1 cellular context compared by ENCODE assay signal in genomic region chr12:64864319-64864718, GRCh38.
TF ChIP-seq lines count a peak whose summit lies in the region.

No MANE protein-coding gene starts in this region.

TF ChIP-seq in H1, 55 proteins besides CTCF, POLR2A, EP300 and RAD21:
- TF ChIP-seq CTBP2 (IDR thresholded peaks at IDR 0.05; ENCODE audit: borderline replicate concordance, insufficient read depth, insufficient read length, low read length) (no peak), POU5F1 (IDR thresholded peaks at IDR 0.05; ENCODE audit: low read depth, low read length) (no peak), SP2 (IDR thresholded peaks at IDR 0.05; ENCODE audit: low read length) (no peak), SIX5 (IDR thresholded peaks at IDR 0.05; ENCODE audit: low read depth, low read length) (no peak), CBX5 (IDR thresholded peaks at IDR 0.05; ENCODE audit: low read depth, low read length) (no peak), PHF8 (conservative IDR thresholded peaks at IDR 0.05; ENCODE audit: low read depth, low read length) (no peak), CEBPB (IDR thresholded peaks at IDR 0.05; ENCODE audit: low read depth, low read length) (no peak), MAFK (IDR thresholded peaks at IDR 0.05; ENCODE audit: low read depth, low read length) (no peak), ATF2 (IDR thresholded peaks at IDR 0.05; ENCODE audit: low read length) (no peak), JUN (IDR thresholded peaks at IDR 0.05; ENCODE audit: low read depth, low read length) (no peak), TCF12 (IDR thresholded peaks at IDR 0.05; ENCODE audit: low read depth, low read length) (no peak), EZH2 (IDR thresholded peaks at IDR 0.05; ENCODE audit: low read depth, low read length, severe bottlenecking) (no peak), SP4 (IDR thresholded peaks at IDR 0.05; ENCODE audit: low read length) (no peak), RNF2 (IDR thresholded peaks at IDR 0.05; ENCODE audit: borderline replicate concordance, low read depth, low read length, missing control alignments, poor library complexity, severe bottlenecking) (no peak), ASH2L (IDR thresholded peaks at IDR 0.05; ENCODE audit: low read length) (no peak), TEAD4 (IDR thresholded peaks at IDR 0.05; ENCODE audit: low read depth, low read length) (no peak), CBX8 (IDR thresholded peaks at IDR 0.05; ENCODE audit: borderline replicate concordance, low read depth, low read length) (no peak), TAF1 (IDR thresholded peaks at IDR 0.05; ENCODE audit: low read depth, low read length) (no peak)
- TF ChIP-seq, protein P1, sequence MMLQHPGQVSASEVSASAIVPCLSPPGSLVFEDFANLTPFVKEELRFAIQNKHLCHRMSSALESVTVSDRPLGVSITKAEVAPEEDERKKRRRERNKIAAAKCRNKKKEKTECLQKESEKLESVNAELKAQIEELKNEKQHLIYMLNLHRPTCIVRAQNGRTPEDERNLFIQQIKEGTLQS (IDR thresholded peaks at IDR 0.05; ENCODE audit: insufficient read depth, low read depth, low read length), result no peak
- TF ChIP-seq, protein P2, sequence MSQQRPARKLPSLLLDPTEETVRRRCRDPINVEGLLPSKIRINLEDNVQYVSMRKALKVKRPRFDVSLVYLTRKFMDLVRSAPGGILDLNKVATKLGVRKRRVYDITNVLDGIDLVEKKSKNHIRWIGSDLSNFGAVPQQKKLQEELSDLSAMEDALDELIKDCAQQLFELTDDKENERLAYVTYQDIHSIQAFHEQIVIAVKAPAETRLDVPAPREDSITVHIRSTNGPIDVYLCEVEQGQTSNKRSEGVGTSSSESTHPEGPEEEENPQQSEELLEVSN (IDR thresholded peaks at IDR 0.05), result no peak
